8 cellular contexts compared by ENCODE assay signal in genomic region chr11:118435233-118435892, GRCh38. TPM values are rescaled to one million over a fixed set of nuclear protein-coding genes. Genes with fewer than 3 reads are reported as not detected.
A peak's percentile ranks its signal among the peaks of the same experiment; 100 is the strongest.
DNase-seq lines count a peak whose midpoint lies in the region; ATAC-seq lines count a peak whose summit lies in the region.

No MANE protein-coding gene starts in this region.

- H3K4me1 ChIP-seq in adipocyte (ENCODE audit: control insufficient read depth, insufficient read depth, low read length) (peaks cover 25% of the 10 kb centered on the region), right cardiac atrium (ENCODE audit: control insufficient read depth, insufficient read depth, low read length) (no peaks in the 10 kb centered on the region)

- H3K27me3 ChIP-seq in adipocyte (replicated peaks; ENCODE audit: control insufficient read depth, insufficient read depth, low read length), result no peaks in the 10 kb centered on the region
- no peaks in the 10 kb centered on the region for H3K27me3 ChIP-seq in right cardiac atrium (ENCODE audit: control insufficient read depth, insufficient read depth)

- peak overlapping the region; percentile 84 for H3K27ac ChIP-seq in right cardiac atrium (ENCODE audit: low read length)

- intact Hi-C loops in right cardiac atrium (cut with DNase I) (loop anchor here in 1 of 4 donors (5.0 kb wide), 1 partner anchor 33 kb away; the partner anchor contains the start of gene ATP5MG), sciatic nerve (cut with DNase I) (no loop called here)

- ATAC-seq in HG02759 (IDR thresholded peaks at IDR 0.05; ENCODE audit: unreplicated experiment) (peak; percentile 37), right cardiac atrium (peak; percentile 6 to 31), sciatic nerve (peak; percentile 36), HG03571 (IDR thresholded peaks at IDR 0.05; ENCODE audit: unreplicated experiment) (no peak)

- no peaks in the 10 kb centered on the region for H3K9me3 ChIP-seq in adipocyte (ENCODE audit: control insufficient read depth, low read length)
- H3K9me3 ChIP-seq in right cardiac atrium (ENCODE audit: control insufficient read depth, low read length), result no peaks in the 10 kb centered on the region

- DNase-seq in NCI-H1436 treated with DMSO at 0.1 percent for 48 hours (lab: John Stamatoyannopoulos, UW) (peak; percentile 84), SW480 (ENCODE audit: low spot score) (peak; percentile 78), adipocyte (ENCODE audit: low read depth) (peak; percentile 70), right cardiac atrium (peak; percentile 38 to 80 (median 79)), sciatic nerve (ENCODE audit: low spot score) (peak; percentile 71)

- under 1% methylated on average over 38 of the region's 38 CpGs for WGBS in right cardiac atrium

- peak overlapping the region; percentile 82 for H3K4me3 ChIP-seq in GM08714 (ENCODE audit: low read length)
- H3K4me3 ChIP-seq in adipocyte (ENCODE audit: low read length), result peak overlapping the region; percentile 87
- peak overlapping the region; percentile 84 for H3K4me3 ChIP-seq in right cardiac atrium (ENCODE audit: low read length)

- H3K9ac ChIP-seq in adipocyte (ENCODE audit: low read length), result peak overlapping the region; percentile 87

- no peaks in the 10 kb centered on the region for H3K36me3 ChIP-seq in adipocyte (ENCODE audit: control insufficient read depth, insufficient read depth, low read length, severe bottlenecking)

RNA-seq across cellular contexts. Expression of gene KMT2A, which starts 0.9 kb away (rescaled TPM):
- total RNA-seq in right cardiac atrium, result 10 to 100 TPM; 26.9 to 32.7 (median 27.7) TPM
- polyA plus RNA-seq in right cardiac atrium, result 9.1 TPM
- 132 TPM for total RNA-seq in sciatic nerve

RNA-seq across cellular contexts. Expression of gene ATP5MG, which starts 34.0 kb away (rescaled TPM):
- total RNA-seq in right cardiac atrium (100 to 1,000 TPM; 500 to 709 (median 601) TPM), sciatic nerve (117 TPM)
- 666 TPM for polyA plus RNA-seq in right cardiac atrium
